In genomic region chr1:18302788-18303413, GRCh38 we compare ENCODE assay signal across 8 cellular contexts.
DNase-seq lines count a peak whose midpoint lies in the region; TF ChIP-seq lines count a peak whose summit lies in the region.

No MANE protein-coding gene starts in this region.

- H3K4me3 Mint-ChIP-seq in activated CD4-positive, alpha-beta T cell treated with anti-CD3 and anti-CD28 coated beads, Interleukin-2, amount 10 ng/mL, durations not matched to agents 7 days and 5 days, result no peak overlapping the region
- H3K4me3 Mint-ChIP-seq in brain, result no peak overlapping the region
- no peak overlapping the region for H3K4me3 Mint-ChIP-seq in progenitor cell of endocrine pancreas (ENCODE audit: low read depth)

- H3K36me3 ChIP-seq in KMS-11 (ENCODE audit: insufficient read depth), result no peaks in the 10 kb centered on the region
- no peaks in the 10 kb centered on the region for H3K36me3 ChIP-seq in MG63

- H3K9ac ChIP-seq in KMS-11, result no peak overlapping the region

- no peaks in the 10 kb centered on the region for H3K9me3 Mint-ChIP-seq in activated CD4-positive, alpha-beta T cell treated with anti-CD3 and anti-CD28 coated beads, Interleukin-2, amount 10 ng/mL, durations not matched to agents 7 days and 5 days
- H3K9me3 Mint-ChIP-seq in brain (no peaks in the 10 kb centered on the region), progenitor cell of endocrine pancreas (ENCODE audit: low read depth) (no peaks in the 10 kb centered on the region)

- CTCF ChIA-PET in activated CD4-positive, alpha-beta T cell treated with anti-CD3 and anti-CD28 coated beads, Interleukin-2, amount 10 ng/mL, durations not matched to agents 7 days and 5 days (lab: Charles Lee), result no interaction called here

- H3K27ac ChIP-seq in KMS-11, result no peak overlapping the region

- no peaks in the 10 kb centered on the region for H4K20me1 ChIP-seq in KMS-11 (ENCODE audit: insufficient read depth)

- peak; percentile 57 for TF ChIP-seq CTCF in KMS-11 (conservative IDR thresholded peaks at IDR 0.05; ENCODE audit: low read depth, low read length)
- TF ChIP-seq CTCF in brain (conservative IDR thresholded peaks at IDR 0.05), result peak; percentile 53 to 68
- peak; percentile 49 for TF ChIP-seq CTCF in progenitor cell of endocrine pancreas (IDR thresholded peaks at IDR 0.05; ENCODE audit: unreplicated experiment)

- H3K4me1 Mint-ChIP-seq in activated CD4-positive, alpha-beta T cell treated with anti-CD3 and anti-CD28 coated beads, Interleukin-2, amount 10 ng/mL, durations not matched to agents 7 days and 5 days, result no peaks in the 10 kb centered on the region
- H3K4me1 Mint-ChIP-seq in brain (peaks cover 14% of the 10 kb centered on the region), progenitor cell of endocrine pancreas (ENCODE audit: low read depth) (peaks cover 13% of the 10 kb centered on the region)

- POLR2A ChIA-PET in activated CD4-positive, alpha-beta T cell treated with anti-CD3 and anti-CD28 coated beads, Interleukin-2, amount 10 ng/mL, durations not matched to agents 7 days and 5 days (lab: Charles Lee), result no interaction called here

- peaks cover 3% of the 10 kb centered on the region; the same call in 1 of the 2 replicates for H3K27me3 ChIP-seq in KMS-11 (ENCODE audit: insufficient read depth, low read depth)
- 0 out of 2 replicates have a peak, but pooled peaks cover 3% of the 10 kb centered on the region for H3K27me3 ChIP-seq in MG63

- no peaks in the 10 kb centered on the region for H3K79me2 ChIP-seq in KMS-11 (ENCODE audit: insufficient read depth, low read depth)

- H3K4me3 ChIP-seq in KMS-11 (IDR thresholded peaks at IDR 0.05; ENCODE audit: insufficient read depth, low read depth, low read length) (no peak overlapping the region), MG63 (no peak overlapping the region)

- H3K4me1 ChIP-seq in KMS-11 (ENCODE audit: low read depth, poor library complexity, severe bottlenecking), result no peaks in the 10 kb centered on the region

- no peak overlapping the region for H2AFZ ChIP-seq in KMS-11 (ENCODE audit: low read depth)

- H3K36me3 Mint-ChIP-seq in activated CD4-positive, alpha-beta T cell treated with anti-CD3 and anti-CD28 coated beads, Interleukin-2, amount 10 ng/mL, durations not matched to agents 7 days and 5 days (ENCODE audit: low read depth), result no peaks in the 10 kb centered on the region
- H3K36me3 Mint-ChIP-seq in brain (no peaks in the 10 kb centered on the region), progenitor cell of endocrine pancreas (ENCODE audit: insufficient read depth) (no peaks in the 10 kb centered on the region)

- no peaks in the 10 kb centered on the region for H3K9me3 ChIP-seq in MG63

- H3K27ac Mint-ChIP-seq in activated CD4-positive, alpha-beta T cell treated with anti-CD3 and anti-CD28 coated beads, Interleukin-2, amount 10 ng/mL, durations not matched to agents 7 days and 5 days, result no peak overlapping the region
- H3K27ac Mint-ChIP-seq in brain (no peak overlapping the region), progenitor cell of endocrine pancreas (no peak overlapping the region)

- H3K4me2 ChIP-seq in KMS-11, result no peak overlapping the region

- peak; percentile 8 for DNase-seq in activated CD4-positive, alpha-beta T cell treated with anti-CD3 and anti-CD28 coated beads, Interleukin-2, amount 10 ng/mL, durations not matched to agents 7 days and 5 days
- DNase-seq in activated CD4-positive, alpha-beta T cell treated with anti-CD3 and anti-CD28 coated beads, Interleukin-2, amount 50 U/mL, for 1 hour, result no peak
- DNase-seq in progenitor cell of endocrine pancreas (ENCODE audit: low spot score, unreplicated experiment) (no peak), MG63 (no peak), NCI-H146 treated with DMSO at 0.1 percent for 48 hours (lab: John Stamatoyannopoulos, UW; ENCODE audit: unreplicated experiment) (no peak), cerebellar nuclear complex (lab: John Stamatoyannopoulos, UW) (no peak)

- H3K27me3 Mint-ChIP-seq in activated CD4-positive, alpha-beta T cell treated with anti-CD3 and anti-CD28 coated beads, Interleukin-2, amount 10 ng/mL, durations not matched to agents 7 days and 5 days, result peaks cover 2% of the 10 kb centered on the region
- H3K27me3 Mint-ChIP-seq in brain (peaks cover 9% of the 10 kb centered on the region), progenitor cell of endocrine pancreas (peaks cover 6% of the 10 kb centered on the region)
